ENCODE assay signal across 22 cellular contexts in genomic region chr2:164913011-164913410, GRCh38. TPM values are rescaled to one million over a fixed set of nuclear protein-coding genes. Genes with fewer than 3 reads are reported as not detected.
A peak's percentile ranks its signal among the peaks of the same experiment; 100 is the strongest.
DNase-seq lines count a peak whose midpoint lies in the region; ATAC-seq and TF ChIP-seq lines count a peak whose summit lies in the region.
"Had no signal": no experiment of that assay in that cellular context is flagged by ENCODE, and none has a peak within 500 bp of the region (broad histone marks: within the 10 kb centered on the region; RNA-seq: fewer than 3 reads in every experiment).

No MANE protein-coding gene starts in this region.

- BruUV-seq in A673 (replicated peaks; lab: Mats Ljungman, UMichigan) = no TSS peak

- H4K8ac ChIP-seq in mesendoderm (ENCODE audit: low read depth, low read length) = no peak overlapping the region

- TF ChIP-seq CTCF in adrenal gland (IDR thresholded peaks at IDR 0.05) (no peak), upper lobe of left lung (IDR thresholded peaks at IDR 0.05) (no peak), A673 (conservative IDR thresholded peaks at IDR 0.05; ENCODE audit: low read depth, low read length) (no peak)

- WGBS in adrenal gland, 4 donors = 85 to 93% (median 89%) methylated on average over 4 of the region's 4 CpGs
- WGBS in mesendoderm (ENCODE audit: extremely low coverage, insufficient coverage, low lambda C conversion rate) = no CpG with 5 or more reads among the region's 4 CpGs
- WGBS in upper lobe of left lung, 2 donors = 70 to 76% methylated on average over 4 of the region's 4 CpGs

- POLR2A ChIA-PET in A673 (lab: Charles Lee; ENCODE audit: low non-redundant PET) = no interaction called here

- CTCF ChIA-PET in A673 (lab: Charles Lee) = interaction anchor here (0.6 to 0.9 kb wide), 2 partner anchors 10 to 175 kb away, joined by 3 to 4 read pairs; no protein-coding TSS in a partner anchor

- H3K18ac ChIP-seq in mesendoderm (ENCODE audit: low read length) = peak overlapping the region; percentile 51

- no peaks in the 10 kb centered on the region for H3K27me3 ChIP-seq in adrenal gland
- no peaks in the 10 kb centered on the region for H3K27me3 ChIP-seq in mesendoderm (ENCODE audit: insufficient read depth, low read length, poor library complexity)
- H3K27me3 ChIP-seq in upper lobe of left lung = no peaks in the 10 kb centered on the region
- H3K27me3 ChIP-seq in A673 (replicated peaks; ENCODE audit: insufficient read depth, low read depth, low read length, poor library complexity) = no peaks in the 10 kb centered on the region
- H3K27me3 ChIP-seq: breast epithelium, tibial nerve had no signal

- DNase-seq in NCI-H2171 treated with DMSO at 0.1 percent for 48 hours (lab: John Stamatoyannopoulos, UW) (peak; percentile 44), NCI-H2171 (lab: John Stamatoyannopoulos, UW) (no peak), adrenal gland (no peak), mesendoderm (peak; percentile 21), upper lobe of left lung (no peak), A673 (ENCODE audit: low spot score) (no peak), retina (no peak)
- DNase-seq: activated CD4-positive, alpha-beta T cell treated with anti-CD3 and anti-CD28 coated beads, Interleukin-2, amount 50 U/mL, for 48 hours; activated effector memory CD4-positive, alpha-beta T cell treated with anti-CD3 and anti-CD28 coated beads, Interleukin-2, amount 50 U/mL, for 16 hours; DMS79 treated with DMSO at 0.1 percent for 48 hours; naive thymus-derived CD8-positive, alpha-beta T cell; NCI-H1436 treated with DMSO at 0.1 percent for 48 hours; NCI-H226; stimulated activated CD4-positive, alpha-beta T cell treated with anti-CD3 and anti-CD28 coated beads, Interleukin-2, amount 100 ng/mL, for 24 hours; stimulated activated naive CD4-positive, alpha-beta T cell had no signal

- no peak overlapping the region for H2BK120ac ChIP-seq in mesendoderm (ENCODE audit: low read depth, low read length)

- TF ChIP-seq POLR2A in adrenal gland (IDR thresholded peaks at IDR 0.05) (no peak), upper lobe of left lung (IDR thresholded peaks at IDR 0.05) (no peak)

- intact Hi-C loops in adrenal gland (cut with DNase I) (loop anchor here in 1 of 2 donors (10.0 kb wide), 1 partner anchor 68 kb away; the partner anchor contains the start of gene COBLL1), A673 (cut with micrococcal nuclease; ENCODE audit: unreplicated experiment) (loop anchor here (1.0 kb wide), 1 partner anchor 176 kb away; no protein-coding TSS in a partner anchor)

- no peaks in the 10 kb centered on the region for H3K36me3 ChIP-seq in adrenal gland (replicated peaks in 1 of 2)
- no peaks in the 10 kb centered on the region for H3K36me3 ChIP-seq in mesendoderm (ENCODE audit: control insufficient read depth, insufficient read depth, low read length)
- H3K36me3 ChIP-seq in upper lobe of left lung = no peaks in the 10 kb centered on the region
- no peaks in the 10 kb centered on the region for H3K36me3 ChIP-seq in A673 (ENCODE audit: insufficient read depth, low read length, poor library complexity, severe bottlenecking)
- H3K36me3 ChIP-seq: breast epithelium, tibial nerve had no signal

- H4K5ac ChIP-seq in mesendoderm (ENCODE audit: low read length) = no peak overlapping the region

- H3K4me3 ChIP-seq in adrenal gland = no peak overlapping the region
- H3K4me3 ChIP-seq in mesendoderm (ENCODE audit: low read length) = no peak overlapping the region
- H3K4me3 ChIP-seq in upper lobe of left lung = no peak overlapping the region
- H3K4me3 ChIP-seq in A673 (ENCODE audit: low read depth, low read length, poor library complexity, severe bottlenecking) = no peak overlapping the region
- H3K4me3 ChIP-seq: breast epithelium, tibial nerve had no signal

- peak overlapping the region; percentile 13 to 74 (median 63) for H3K27ac ChIP-seq in adrenal gland
- no peak overlapping the region for H3K27ac ChIP-seq in mesendoderm (ENCODE audit: low read depth, low read length)
- H3K27ac ChIP-seq in upper lobe of left lung = peak overlapping the region in 3 of 4 donors; percentile 18 to 32 (median 31)
- H3K27ac ChIP-seq in A673 (ENCODE audit: low read depth, low read length, poor library complexity, severe bottlenecking) = no peak overlapping the region
- H3K27ac ChIP-seq: 22Rv1, breast epithelium, tibial nerve had no signal

- H3K9ac ChIP-seq in mesendoderm (ENCODE audit: low read length) = no peak overlapping the region

- H3K56ac ChIP-seq in mesendoderm (ENCODE audit: low read length) = no peak overlapping the region

- no peak for TF ChIP-seq EP300 in upper lobe of left lung (IDR thresholded peaks at IDR 0.05)

- H3K9me3 ChIP-seq in adrenal gland (replicated peaks in 1 of 3) = no peaks in the 10 kb centered on the region
- H3K9me3 ChIP-seq in upper lobe of left lung = no peaks in the 10 kb centered on the region
- no peaks in the 10 kb centered on the region for H3K9me3 ChIP-seq in A673 (ENCODE audit: low read depth, low read length, poor library complexity, severe bottlenecking)
- H3K9me3 ChIP-seq: breast epithelium, tibial nerve had no signal

- no peak overlapping the region for H3K4me2 ChIP-seq in mesendoderm (ENCODE audit: low read length)

- no peak overlapping the region for H2AK5ac ChIP-seq in mesendoderm (ENCODE audit: low read length)

- no peak overlapping the region for H2BK15ac ChIP-seq in mesendoderm (replicated peaks; ENCODE audit: low read depth)

- no peaks in the 10 kb centered on the region for H3K79me1 ChIP-seq in mesendoderm (ENCODE audit: low read length)

- H3K4ac ChIP-seq in mesendoderm (ENCODE audit: low read depth, low read length) = no peak overlapping the region

- peaks cover 15 to 48% of the 10 kb centered on the region in 2 donors for H3K4me1 ChIP-seq in adrenal gland (replicated peaks in 1 of 2)
- peaks cover 7% of the 10 kb centered on the region for H3K4me1 ChIP-seq in mesendoderm (ENCODE audit: control insufficient read depth, low read depth, low read length)
- peaks cover 25 to 37% (median 31%) of the 10 kb centered on the region in 4 donors for H3K4me1 ChIP-seq in upper lobe of left lung
- H3K4me1 ChIP-seq in A673 (ENCODE audit: insufficient read depth, low read length, poor library complexity, severe bottlenecking) = no peaks in the 10 kb centered on the region
- H3K4me1 ChIP-seq: breast epithelium had no signal

- H3K23ac ChIP-seq in mesendoderm (ENCODE audit: low read length) = no peak overlapping the region

- H3K79me2 ChIP-seq in mesendoderm (ENCODE audit: control insufficient read depth, insufficient read depth, low read length) = no peaks in the 10 kb centered on the region

- ATAC-seq in upper lobe of left lung (ENCODE audit: low FRiP score in 2 of 2) (no peak), GM21723 (IDR thresholded peaks at IDR 0.05; ENCODE audit: unreplicated experiment) (no peak)
- ATAC-seq: naive thymus-derived CD8-positive, alpha-beta T cell had no signal

- H2BK5ac ChIP-seq in mesendoderm (ENCODE audit: low read length) = no peak overlapping the region

RNA-seq across cellular contexts. Expression of gene SLC38A11, which starts 42.3 kb away (rescaled TPM):
- total RNA-seq in adrenal gland = 10 to 100 TPM in 1 of 8 donors, 1 to 10 TPM in 1, under 1 TPM in 4, not detected in 2; 0.61 to 14.9 (median 0.82) TPM
- 10 to 100 TPM in 2 of 3 donors, 1 to 10 TPM in 1; 3.2 to 36.9 (median 14.6) TPM for polyA plus RNA-seq in adrenal gland
- not detected for polyA plus RNA-seq in mesendoderm (2013, experiment 1 of 2)
- polyA plus RNA-seq in mesendoderm (2013, experiment 2 of 2) = not detected
- under 1 TPM in 4 of 6 donors, not detected in 2; 0.17 to 0.40 (median 0.30) TPM for total RNA-seq in upper lobe of left lung
- total RNA-seq in A673 (2021) = not detected in 2 replicates
- total RNA-seq: endothelial cell of umbilical vein, SK-MEL-5 had no signal
- polyA plus RNA-seq: endothelial cell of umbilical vein; keratinocyte; naive thymus-derived CD8-positive, alpha-beta T cell had no signal

Comparison
In these comparisons a context has a peak if more than half of its experiments do, and no peak if none do; other contexts are left out.
1. DNase-seq: peak in NCI-H2171 treated with DMSO at 0.1 percent for 48 hours (single experiment) and mesendoderm (single experiment); none in NCI-H2171 (single experiment), adrenal gland (0 of 7), upper lobe of left lung (0 of 2), A673 (single experiment) and retina (single experiment).
2. H3K27ac ChIP-seq: peak in adrenal gland (5 of 5) and upper lobe of left lung (3 of 4); none in mesendoderm (single experiment) and A673 (single experiment).